Comparison of ENCODE assay signal across 26 cellular contexts in the genomic region with DNA sequence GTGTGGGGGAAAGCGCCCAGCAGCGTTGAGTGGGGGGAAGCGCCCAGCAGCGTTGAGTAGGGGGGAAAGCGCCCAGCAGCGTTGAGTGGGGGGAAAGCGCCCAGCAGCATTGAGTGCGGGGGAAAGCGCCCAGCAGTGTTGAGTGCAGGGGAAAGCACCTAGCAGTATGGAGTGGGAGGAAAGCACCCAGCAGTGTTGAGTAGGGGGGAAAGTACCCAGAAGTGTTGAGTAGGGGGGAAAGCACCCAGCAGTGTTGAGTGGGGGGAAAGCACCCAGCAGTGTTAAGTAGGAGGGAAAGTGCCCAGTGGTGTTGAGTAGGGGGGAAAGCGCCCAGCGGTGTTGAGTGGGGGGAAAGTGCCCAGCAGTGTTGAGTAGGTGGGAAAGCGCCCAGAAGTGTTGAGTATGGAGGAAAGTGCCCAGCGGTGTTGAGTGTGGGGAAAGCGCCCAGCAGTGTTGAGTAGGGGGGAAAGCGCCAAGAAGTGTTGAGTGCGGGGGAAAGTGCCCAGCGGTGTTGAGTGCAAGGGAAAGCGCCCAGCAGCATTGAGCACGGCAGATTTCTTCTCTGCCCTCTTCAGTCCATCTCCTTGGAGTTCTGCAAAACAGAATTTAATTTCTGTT.
A peak's percentile ranks its signal among the peaks of the same experiment; 100 is the strongest.
DNase-seq lines count a peak whose midpoint lies in the region; ATAC-seq and TF ChIP-seq lines count a peak whose summit lies in the region.
"Had no signal": no experiment of that assay in that cellular context is flagged by ENCODE, and none has a peak within 500 bp of the region (broad histone marks: within the 10 kb centered on the region; RNA-seq: fewer than 3 reads in every experiment).

No MANE protein-coding gene starts in this region.

- H3K27me3 ChIP-seq in GM23338 (ENCODE audit: insufficient read depth) (no peaks in the 10 kb centered on the region), OCI-LY3 (ENCODE audit: low read depth, low read length) (no peaks in the 10 kb centered on the region), osteoblast (ENCODE audit: insufficient read depth, low read length) (no peaks in the 10 kb centered on the region), brain microvascular endothelial cell (replicated peaks) (no peaks in the 10 kb centered on the region)
- H3K27me3 ChIP-seq: gastroesophageal sphincter, transverse colon had no signal

- in situ Hi-C loops in brain microvascular endothelial cell (cut with HindIII; ENCODE audit: low pct_ligation_motif_present, low sequenced_read_pairs), result no loop called here

- no peaks in the 10 kb centered on the region for H3K9me2 ChIP-seq in GM23338 (ENCODE audit: insufficient read depth)

- peak; percentile 13 for DNase-seq in activated CD4-positive, alpha-beta T cell treated with anti-CD3 and anti-CD28 coated beads for 36 hours
- no peak for DNase-seq in activated CD4-positive, alpha-beta T cell treated with anti-CD3 and anti-CD28 coated beads, Interleukin-2, amount 50 U/mL, for 48 hours
- DNase-seq in GM23338 (ENCODE audit: low spot score) (peak; percentile 28), osteoblast (ENCODE audit: insufficient read length, low spot score, missing footprints) (peak; percentile 30), AG08395 (ENCODE audit: low spot score) (no peak), brain microvascular endothelial cell (no peak), NCI-H510A treated with DMSO at 0.1 percent for 48 hours (lab: John Stamatoyannopoulos, UW) (no peak)
- DNase-seq: activated CD4-positive, alpha-beta T cell treated with anti-CD3 and anti-CD28 coated beads, Interleukin-2, amount 10 ng/mL, durations not matched to agents 7 days and 5 days; activated CD8-positive, alpha-beta memory T cell treated with anti-CD3 and anti-CD28 coated beads, Interleukin-2, amount 50 U/mL, for 4 hours; activated gamma-delta T cell; amygdala; central memory CD4-positive, alpha-beta T cell; Karpas-422; NCI-H1048; NCI-H2029; NCI-H510A; posterior cingulate gyrus; stimulated activated naive CD4-positive, alpha-beta T cell treated with Interleukin-2 at 50 U/mL for 16 hours; SW 1271; transverse colon had no signal

- H3K4me2 ChIP-seq in GM23338 (no peak overlapping the region), OCI-LY3 (ENCODE audit: low read length) (no peak overlapping the region), osteoblast (ENCODE audit: insufficient read depth, low read length) (no peak overlapping the region)

- H3K36me3 Mint-ChIP-seq in activated CD4-positive, alpha-beta T cell treated with anti-CD3 and anti-CD28 coated beads for 36 hours (ENCODE audit: low read depth), result peaks cover 46% of the 10 kb centered on the region
- peaks cover 79% of the 10 kb centered on the region for H3K36me3 Mint-ChIP-seq in GM23338 (ENCODE audit: low read depth)

- H3K4me3 Mint-ChIP-seq in activated CD4-positive, alpha-beta T cell treated with anti-CD3 and anti-CD28 coated beads for 36 hours, result no peak overlapping the region
- no peak overlapping the region for H3K4me3 Mint-ChIP-seq in GM23338
- H3K4me3 Mint-ChIP-seq: activated CD4-positive, alpha-beta T cell treated with anti-CD3 and anti-CD28 coated beads, Interleukin-2, amount 10 ng/mL, durations not matched to agents 7 days and 5 days; B cell; natural killer cell treated with Interleukin-12 subunit alpha and Interleukin-12 subunit beta and Interleukin-15 and Interleukin-18, amount 100 ng/mL, for 72 hours had no signal

- H4K20me1 ChIP-seq in GM23338 (replicated peaks; ENCODE audit: insufficient read depth) (no peaks in the 10 kb centered on the region; the same call in 1 of the 2 replicates), OCI-LY3 (ENCODE audit: insufficient read depth, low read length) (no peaks in the 10 kb centered on the region), osteoblast (ENCODE audit: insufficient read depth, low read length) (no peaks in the 10 kb centered on the region)

- no peak overlapping the region for H3K27ac Mint-ChIP-seq in activated CD4-positive, alpha-beta T cell treated with anti-CD3 and anti-CD28 coated beads for 36 hours
- H3K27ac Mint-ChIP-seq in GM23338, result no peak overlapping the region
- H3K27ac Mint-ChIP-seq: activated CD4-positive, alpha-beta T cell treated with anti-CD3 and anti-CD28 coated beads, Interleukin-2, amount 10 ng/mL, durations not matched to agents 7 days and 5 days; B cell had no signal

- CTCF ChIA-PET in activated CD4-positive, alpha-beta T cell treated with anti-CD3 and anti-CD28 coated beads for 36 hours (lab: Charles Lee), result no interaction called here

- no peaks in the 10 kb centered on the region for H3K4me1 Mint-ChIP-seq in activated CD4-positive, alpha-beta T cell treated with anti-CD3 and anti-CD28 coated beads for 36 hours
- no peaks in the 10 kb centered on the region for H3K4me1 Mint-ChIP-seq in GM23338
- H3K4me1 Mint-ChIP-seq: activated CD4-positive, alpha-beta T cell treated with anti-CD3 and anti-CD28 coated beads, Interleukin-2, amount 10 ng/mL, durations not matched to agents 7 days and 5 days; B cell had no signal

- H3K79me2 ChIP-seq in GM23338 (replicated peaks; ENCODE audit: insufficient read depth) (no peaks in the 10 kb centered on the region), OCI-LY3 (ENCODE audit: low read length) (no peaks in the 10 kb centered on the region), osteoblast (ENCODE audit: insufficient read depth, low read length) (no peaks in the 10 kb centered on the region)

- H3K27ac ChIP-seq in GM23338 (ENCODE audit: low read depth) (no peak overlapping the region), OCI-LY3 (ENCODE audit: low read length) (0 out of 2 replicates have a peak overlapping the region, but pooled peaks have one; percentile 6), osteoblast (ENCODE audit: low read depth, low read length) (no peak overlapping the region), brain microvascular endothelial cell (no peak overlapping the region)
- H3K27ac ChIP-seq: 22Rv1, gastroesophageal sphincter, transverse colon had no signal

- H3K9me3 Mint-ChIP-seq in activated CD4-positive, alpha-beta T cell treated with anti-CD3 and anti-CD28 coated beads for 36 hours (ENCODE audit: low read depth), result no peaks in the 10 kb centered on the region
- peaks cover 2% of the 10 kb centered on the region; the same call in 1 of the 3 replicates for H3K9me3 Mint-ChIP-seq in GM23338
- H3K9me3 Mint-ChIP-seq: activated CD4-positive, alpha-beta T cell treated with anti-CD3 and anti-CD28 coated beads, Interleukin-2, amount 10 ng/mL, durations not matched to agents 7 days and 5 days; natural killer cell treated with Interleukin-12 subunit alpha and Interleukin-12 subunit beta and Interleukin-15 and Interleukin-18, amount 100 ng/mL, for 72 hours had no signal

- intact Hi-C loops in activated CD4-positive, alpha-beta T cell treated with anti-CD3 and anti-CD28 coated beads for 36 hours (cut with DNase I, micrococcal nuclease), result no loop called here

- H2AFZ ChIP-seq in GM23338, result no peak overlapping the region
- no peak overlapping the region for H2AFZ ChIP-seq in OCI-LY3 (ENCODE audit: low read depth, low read length)
- H2AFZ ChIP-seq in osteoblast (ENCODE audit: low read length), result no peak overlapping the region

- no peaks in the 10 kb centered on the region for H3K27me3 Mint-ChIP-seq in activated CD4-positive, alpha-beta T cell treated with anti-CD3 and anti-CD28 coated beads for 36 hours
- peaks cover 3% of the 10 kb centered on the region for H3K27me3 Mint-ChIP-seq in GM23338 (ENCODE audit: insufficient read depth, low read depth, poor library complexity)
- H3K27me3 Mint-ChIP-seq: activated CD4-positive, alpha-beta T cell treated with anti-CD3 and anti-CD28 coated beads, Interleukin-2, amount 10 ng/mL, durations not matched to agents 7 days and 5 days; B cell; natural killer cell treated with Interleukin-12 subunit alpha and Interleukin-12 subunit beta and Interleukin-15 and Interleukin-18, amount 100 ng/mL, for 72 hours had no signal

- H3K36me3 ChIP-seq in GM23338 (ENCODE audit: insufficient read depth) (peaks cover 15% of the 10 kb centered on the region), OCI-LY3 (replicated peaks; ENCODE audit: low read depth, low read length) (peaks cover 66% of the 10 kb centered on the region), osteoblast (ENCODE audit: insufficient read depth, low read length) (peaks cover 12% of the 10 kb centered on the region), brain microvascular endothelial cell (replicated peaks) (no peaks in the 10 kb centered on the region)
- H3K36me3 ChIP-seq: transverse colon had no signal

- peak; percentile 57 for ATAC-seq in activated CD4-positive, alpha-beta T cell treated with anti-CD3 and anti-CD28 coated beads for 36 hours
- ATAC-seq in GM23338, result no peak
- ATAC-seq: esophagus mucosa, gastroesophageal sphincter had no signal

- no peaks in the 10 kb centered on the region for H3K9me3 ChIP-seq in OCI-LY3 (ENCODE audit: insufficient read depth, low read length)
- H3K9me3 ChIP-seq in osteoblast (ENCODE audit: low read depth, low read length), result no peaks in the 10 kb centered on the region
- H3K9me3 ChIP-seq: gastroesophageal sphincter, transverse colon had no signal

- H3K4me1 ChIP-seq in GM23338 (ENCODE audit: insufficient read depth) (no peaks in the 10 kb centered on the region), OCI-LY3 (ENCODE audit: low read length) (peaks cover 23% of the 10 kb centered on the region), osteoblast (ENCODE audit: insufficient read depth, low read length) (no peaks in the 10 kb centered on the region)
- H3K4me1 ChIP-seq: gastroesophageal sphincter, transverse colon had no signal

- H3K4me3 ChIP-seq in GM23338 (no peak overlapping the region), OCI-LY3 (ENCODE audit: low read length) (no peak overlapping the region), osteoblast (ENCODE audit: insufficient read depth, low read length) (no peak overlapping the region), brain microvascular endothelial cell (ENCODE audit: low read depth, low read length) (no peak overlapping the region)
- H3K4me3 ChIP-seq: gastroesophageal sphincter, transverse colon had no signal

- TF ChIP-seq CTCF in GM23338 (conservative IDR thresholded peaks at IDR 0.05; ENCODE audit: low read depth in 2 of 2) (no peak), OCI-LY3 (IDR thresholded peaks at IDR 0.05; ENCODE audit: low read depth, low read length) (no peak), osteoblast (IDR thresholded peaks at IDR 0.05; ENCODE audit: extremely low read depth, low read depth, low read length) (no peak), brain microvascular endothelial cell (IDR thresholded peaks at IDR 0.05; ENCODE audit: low read depth, low read length, missing control alignments) (no peak)

- no peak overlapping the region for H3K9ac ChIP-seq in OCI-LY3 (ENCODE audit: low read length)

- no peaks in the 10 kb centered on the region for H3F3A ChIP-seq in GM23338 (replicated peaks; ENCODE audit: low read depth)

- POLR2A ChIA-PET in activated CD4-positive, alpha-beta T cell treated with anti-CD3 and anti-CD28 coated beads for 36 hours (lab: Charles Lee), result no interaction called here

TF ChIP-seq in GM23338, 12 proteins besides CTCF, POLR2A, EP300 and RAD21 (continues in another document):
- TF ChIP-seq POLR2AphosphoS5 (IDR thresholded peaks at IDR 0.05; ENCODE audit: low read depth) (no peak), STAT1 (IDR thresholded peaks at IDR 0.05; ENCODE audit: unreplicated experiment) (no peak), EZH2 (IDR thresholded peaks at IDR 0.05; ENCODE audit: low read depth, unreplicated experiment) (no peak)

Comparison
In these comparisons a context has a peak if more than half of its experiments do, and no peak if none do; other contexts are left out.
1. DNase-seq: peak in activated CD4-positive, alpha-beta T cell treated with anti-CD3 and anti-CD28 coated beads for 36 hours (single experiment), GM23338 (single experiment) and osteoblast (single experiment); none in activated CD4-positive, alpha-beta T cell treated with anti-CD3 and anti-CD28 coated beads, Interleukin-2, amount 50 U/mL, for 48 hours (0 of 2), AG08395 (single experiment), brain microvascular endothelial cell (single experiment) and NCI-H510A treated with DMSO at 0.1 percent for 48 hours (single experiment).